Comparison of ENCODE assay signal across 9 cellular contexts in the genomic region with DNA sequence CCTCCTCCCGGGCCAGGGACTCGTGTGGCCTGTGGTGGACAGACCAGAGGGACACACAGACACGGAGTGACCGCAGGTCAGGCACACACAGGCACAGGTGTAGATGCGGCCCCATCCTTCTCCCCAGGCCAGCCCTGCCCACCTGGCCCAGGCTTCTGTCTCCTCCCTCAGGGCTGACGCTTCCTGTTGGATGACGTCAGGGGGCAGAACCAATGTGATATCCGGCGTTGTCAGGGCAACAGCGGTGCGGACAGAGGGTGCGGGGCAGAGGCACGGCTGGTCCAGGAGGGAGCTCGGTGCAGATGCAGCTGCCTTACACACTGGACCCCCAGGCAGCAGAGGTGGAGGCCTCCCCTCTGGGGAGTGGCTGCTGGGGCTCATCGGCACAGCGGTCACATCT. TPM values are rescaled to one million over a fixed set of nuclear protein-coding genes. Genes with fewer than 3 reads are reported as not detected.
DNase-seq lines count a peak whose midpoint lies in the region; ATAC-seq, FAIRE-seq and TF ChIP-seq lines count a peak whose summit lies in the region.
"Had no signal": no experiment of that assay in that cellular context is flagged by ENCODE, and none has a peak within 500 bp of the region (broad histone marks: within the 10 kb centered on the region; RNA-seq: fewer than 3 reads in every experiment).

No MANE protein-coding gene starts in this region.

- in situ Hi-C loops in SK-MEL-5 (cut with HindIII; ENCODE audit: low pct_unique_long_range_greater_than_20kb, low sequenced_read_pairs) (no loop called here), transverse colon (cut with MboI; ENCODE audit: low pct_ligation_motif_present in 1 of 4, low pct_unique_long_range_greater_than_20kb in 1 of 4, low sequenced_read_pairs in 3 of 4) (no loop called here)

- TF ChIP-seq CTCF in A673 (conservative IDR thresholded peaks at IDR 0.05; ENCODE audit: low read depth, low read length) (no peak), transverse colon (IDR thresholded peaks at IDR 0.05) (no peak)

- WGBS in transverse colon (ENCODE audit: low coverage in 1 of 2), 2 donors: 27% methylated on average over 15 of the region's 16 CpGs; no CpG with 5 or more reads in 1 of the 2 donors

- POLR2A ChIA-PET in A673 (lab: Charles Lee; ENCODE audit: low non-redundant PET): no interaction called here

- H3K27me3 ChIP-seq in A673 (replicated peaks; ENCODE audit: insufficient read depth, low read depth, low read length, poor library complexity) (no peaks in the 10 kb centered on the region), transverse colon (no peaks in the 10 kb centered on the region)

- intact Hi-C loops in A673 (cut with micrococcal nuclease; ENCODE audit: unreplicated experiment): no loop called here
- intact Hi-C loops in transverse colon (cut with DNase I; ENCODE audit: low total_unique reads): no loop called here

- peak; percentile 89 for FAIRE-seq in GM19239 (lab: Jason Lieb, UNC)

- no peak overlapping the region for H3K4me3 ChIP-seq in A673 (ENCODE audit: low read depth, low read length, poor library complexity, severe bottlenecking)
- H3K4me3 ChIP-seq in transverse colon: no peak overlapping the region
- H3K4me3 ChIP-seq: psoas muscle had no signal

- BruUV-seq in A673 (replicated peaks; lab: Mats Ljungman, UMichigan): no TSS peak

- H3K4me1 ChIP-seq in A673 (ENCODE audit: insufficient read depth, low read length, poor library complexity, severe bottlenecking): peaks cover 7% of the 10 kb centered on the region
- H3K4me1 ChIP-seq in transverse colon: peaks cover 28 to 57% (median 49%) of the 10 kb centered on the region in 4 donors

- H3K9me3 ChIP-seq in A673 (ENCODE audit: low read depth, low read length, poor library complexity, severe bottlenecking) (no peaks in the 10 kb centered on the region), transverse colon (no peaks in the 10 kb centered on the region)
- H3K9me3 ChIP-seq: psoas muscle had no signal

- ATAC-seq in GM18873 (IDR thresholded peaks at IDR 0.05; ENCODE audit: low FRiP score, unreplicated experiment) (no peak), GM18868 (IDR thresholded peaks at IDR 0.05; ENCODE audit: unreplicated experiment) (no peak)
- ATAC-seq: psoas muscle had no signal

- TF ChIP-seq POLR2A in transverse colon (IDR thresholded peaks at IDR 0.05): no peak

- CTCF ChIA-PET in A673 (lab: Charles Lee): interaction anchor here (0.6 kb wide), 1 partner anchor 292 kb away, joined by 6 read pairs; no protein-coding TSS in a partner anchor

- H3K27ac ChIP-seq in A673 (ENCODE audit: low read depth, low read length, poor library complexity, severe bottlenecking): peak overlapping the region; percentile 5
- H3K27ac ChIP-seq in transverse colon: peak overlapping the region in 1 of 4 donors; percentile 26
- H3K27ac ChIP-seq: psoas muscle had no signal

- no peak for TF ChIP-seq EP300 in transverse colon (IDR thresholded peaks at IDR 0.05; ENCODE audit: low read depth)

- peaks cover 19% of the 10 kb centered on the region for H3K36me3 ChIP-seq in A673 (ENCODE audit: insufficient read depth, low read length, poor library complexity, severe bottlenecking)
- no peaks in the 10 kb centered on the region for H3K36me3 ChIP-seq in transverse colon

- DNase-seq in A673 (ENCODE audit: low spot score) (peak; percentile 76), GM19239 (ENCODE audit: insufficient read length, low spot score) (peak; percentile 36), SK-MEL-5 (ENCODE audit: low read depth, low spot score) (peak; percentile 76), ecto neural progenitor cell (ENCODE audit: low spot score) (peak; percentile 75), transverse colon (peak; percentile 77), NK-92 (lab: John Stamatoyannopoulos, UW; ENCODE audit: unreplicated experiment) (no peak)

RNA-seq across cellular contexts. Expression of a gene that starts 2.9 kb away (rescaled TPM):
- 31.0 and 33.1 TPM in 2 replicates for total RNA-seq in A673 (2021)
- total RNA-seq in SK-MEL-5 (2014; rRNA removed; shearing (Covaris generic)): 14.5 and 15.0 TPM in 2 replicates
- 8.2 and 12.3 TPM in 2 replicates for polyA plus RNA-seq in SK-MEL-5 (2015; cell fraction: cytosol; rRNA removed)
- 298 and 324 TPM in 2 replicates for polyA plus RNA-seq in SK-MEL-5 (2015; cell fraction: nucleus; rRNA removed)
- total RNA-seq in transverse colon: 100 to 1,000 TPM in 1 of 4 donors, 10 to 100 TPM in 3; 43.8 to 110 (median 73.1) TPM

RNA-seq across cellular contexts. Expression of a gene that starts 3.3 kb away (rescaled TPM):
- 38.6 and 42.8 TPM in 2 replicates for total RNA-seq in A673 (2021)
- total RNA-seq in SK-MEL-5 (2014; rRNA removed; shearing (Covaris generic)): 7.2 and 10.2 TPM in 2 replicates
- 19.3 and 21.3 TPM in 2 replicates for polyA plus RNA-seq in SK-MEL-5 (2015; cell fraction: cytosol; rRNA removed)
- polyA plus RNA-seq in SK-MEL-5 (2015; cell fraction: nucleus; rRNA removed): 141 and 177 TPM in 2 replicates
- 100 to 1,000 TPM in 2 of 4 donors, 10 to 100 TPM in 2; 66.8 to 618 (median 142) TPM for total RNA-seq in transverse colon

RNA-seq across cellular contexts. Expression of a gene that starts 13.7 kb away (rescaled TPM):
- 20.8 and 27.5 TPM in 2 replicates for total RNA-seq in A673 (2021)
- 10.9 and 14.1 TPM in 2 replicates for total RNA-seq in SK-MEL-5 (2014; rRNA removed; shearing (Covaris generic))
- 12.7 and 16.5 TPM in 2 replicates for polyA plus RNA-seq in SK-MEL-5 (2015; cell fraction: cytosol; rRNA removed)
- polyA plus RNA-seq in SK-MEL-5 (2015; cell fraction: nucleus; rRNA removed): 101 and 111 TPM in 2 replicates
- 1 to 10 TPM; 1.1 to 9.4 (median 3.3) TPM for total RNA-seq in transverse colon

RNA-seq across cellular contexts. Expression of a gene that starts 22.4 kb away (rescaled TPM):
- total RNA-seq in A673 (2021) (5.4 and 10.4 TPM in 2 replicates), transverse colon (1 to 10 TPM; 1.6 to 6.4 (median 2.7) TPM)
- 6.1 and 6.7 TPM in 2 replicates for total RNA-seq in SK-MEL-5 (2014; rRNA removed; shearing (Covaris generic))
- 18.2 and 20.3 TPM in 2 replicates for polyA plus RNA-seq in SK-MEL-5 (2015; cell fraction: cytosol; rRNA removed)
- polyA plus RNA-seq in SK-MEL-5 (2015; cell fraction: nucleus; rRNA removed): 133 and 134 TPM in 2 replicates

RNA-seq across cellular contexts. Expression of a gene that starts 46.9 kb away (rescaled TPM):
- total RNA-seq in A673 (2021) (39.2 and 41.3 TPM in 2 replicates), transverse colon (10 to 100 TPM; 27.3 to 91.3 (median 35.1) TPM)
- total RNA-seq in SK-MEL-5 (2014; rRNA removed; shearing (Covaris generic)): 43.2 and 43.8 TPM in 2 replicates
- 49.6 and 54.8 TPM in 2 replicates for polyA plus RNA-seq in SK-MEL-5 (2015; cell fraction: cytosol; rRNA removed)
- polyA plus RNA-seq in SK-MEL-5 (2015; cell fraction: nucleus; rRNA removed): 213 and 233 TPM in 2 replicates
